ENCODE assay signal across 11 cellular contexts in the genomic region with DNA sequence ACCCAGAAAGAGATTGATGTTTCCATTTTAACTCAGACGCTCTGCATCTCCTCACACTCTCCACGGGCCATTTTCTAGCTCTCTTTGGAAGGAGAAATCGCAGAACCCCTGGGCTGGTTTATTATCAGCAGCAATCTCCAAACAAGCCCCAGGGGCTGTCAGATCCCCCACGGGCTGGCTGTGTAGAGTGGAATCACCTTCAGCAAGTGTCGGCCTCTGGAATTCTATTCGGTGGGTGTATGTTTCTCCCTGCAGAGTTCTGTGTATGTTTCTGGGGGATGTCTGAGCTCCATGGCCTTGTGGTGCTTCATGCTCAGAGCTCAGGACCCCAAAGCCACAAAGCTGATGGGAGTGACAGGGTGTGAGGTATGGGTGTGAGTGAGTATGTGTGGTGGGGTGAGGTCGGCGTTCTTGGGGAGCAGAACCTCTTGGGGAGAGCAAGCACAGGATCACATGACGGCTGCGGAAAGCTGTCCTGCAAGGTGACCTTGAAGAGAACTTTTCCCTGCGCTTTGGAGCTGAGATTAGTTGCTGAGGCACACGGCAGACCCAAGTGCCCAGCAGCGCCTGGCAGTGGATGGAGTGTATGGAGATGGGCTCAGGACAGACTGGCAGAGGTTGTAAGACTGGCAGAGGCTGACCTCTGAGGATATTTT. TPM values are rescaled to one million over a fixed set of nuclear protein-coding genes. Genes with fewer than 3 reads are reported as not detected.
DNase-seq lines count a peak whose midpoint lies in the region; ATAC-seq, FAIRE-seq and TF ChIP-seq lines count a peak whose summit lies in the region.
"Had no signal": no experiment of that assay in that cellular context is flagged by ENCODE, and none has a peak within 500 bp of the region (broad histone marks: within the 10 kb centered on the region; RNA-seq: fewer than 3 reads in every experiment).

No MANE protein-coding gene starts in this region.

- no peak overlapping the region; the same call in 1 of the 2 replicates for H3K4me2 ChIP-seq in IMR-90 (ENCODE audit: low read depth, low read length)
- H3K4me2 ChIP-seq: PC-9 had no signal

- no peaks in the 10 kb centered on the region for H3K27me3 Mint-ChIP-seq in mesothelial cell of epicardium (ENCODE audit: low read depth)
- no peaks in the 10 kb centered on the region for H3K27me3 Mint-ChIP-seq in activated CD8-positive, alpha-beta T cell treated with anti-CD3 and anti-CD28 coated beads for 36 hours

- H4K8ac ChIP-seq in IMR-90 (ENCODE audit: low read depth in 2 of 2, low read length in 2 of 2): no peak overlapping the region

- no peak overlapping the region for H2BK15ac ChIP-seq in IMR-90 (ENCODE audit: low read depth, low read length)

- H3K27me3 ChIP-seq in IMR-90 (ENCODE audit: control insufficient read depth, insufficient read depth, low read length) (no peaks in the 10 kb centered on the region), esophagus squamous epithelium (no peaks in the 10 kb centered on the region), testis (no peaks in the 10 kb centered on the region)

- TF ChIP-seq CTCF in IMR-90 (conservative IDR thresholded peaks at IDR 0.05; ENCODE audit: low read depth, low read length): no peak
- TF ChIP-seq CTCF in esophagus squamous epithelium (IDR thresholded peaks at IDR 0.05): no peak
- no peak for TF ChIP-seq CTCF in mesothelial cell of epicardium (IDR thresholded peaks at IDR 0.05; ENCODE audit: unreplicated experiment)
- no peak for TF ChIP-seq CTCF in testis (IDR thresholded peaks at IDR 0.05)
- no peak for TF ChIP-seq CTCF in activated CD8-positive, alpha-beta T cell treated with anti-CD3 and anti-CD28 coated beads for 36 hours (IDR thresholded peaks at IDR 0.05)

- no peak overlapping the region for H3K56ac ChIP-seq in IMR-90 (ENCODE audit: extremely low read depth, insufficient read depth, low read length)

- dilution Hi-C loops in IMR-90 (cut with HindIII; ENCODE audit: low sequenced_read_pairs, unreplicated experiment): no loop called here

- H4K20me1 ChIP-seq in IMR-90 (ENCODE audit: insufficient read depth, low read length): no peaks in the 10 kb centered on the region

- no peak; the same call in 1 of the 2 replicates for ATAC-seq in IMR-90 (ENCODE audit: low read depth)
- no peak for ATAC-seq in HG02970 (IDR thresholded peaks at IDR 0.05; ENCODE audit: low FRiP score, unreplicated experiment)
- no peak for ATAC-seq in activated CD8-positive, alpha-beta T cell treated with anti-CD3 and anti-CD28 coated beads for 36 hours

- 78% methylated on average over 6 of the region's 13 CpGs; no CpG with 5 or more reads in 1 of the 2 experiments for WGBS in IMR-90 (ENCODE audit: extremely low coverage in 2 of 2, insufficient read length in 1 of 2), 2 experiments
- WGBS in esophagus squamous epithelium, 2 donors: 60 to 62% methylated on average over 11 of the region's 13 CpGs
- 32 to 43% methylated on average over 13 of the region's 13 CpGs for WGBS in testis, 2 donors

- no peak for DNase-seq in IMR-90
- DNase-seq in esophagus squamous epithelium (lab: John Stamatoyannopoulos, UW): no peak
- no peak for DNase-seq in mesothelial cell of epicardium (ENCODE audit: low spot score in 2 of 2, unreplicated experiment in 2 of 2)
- DNase-seq in testis: peak; percentile 82
- no peak for DNase-seq in activated CD8-positive, alpha-beta T cell treated with anti-CD3 and anti-CD28 coated beads for 36 hours
- DNase-seq in H54 (ENCODE audit: insufficient read length, low spot score): no peak
- no peak for DNase-seq in NCI-H2081 (lab: John Stamatoyannopoulos, UW)
- DNase-seq: PC-9; stimulated activated CD4-positive, alpha-beta T cell treated with anti-CD3 and anti-CD28 coated beads, Interleukin-4, amount 100 ng/mL, for 24 hours had no signal

- H3K27ac ChIP-seq in IMR-90 (ENCODE audit: insufficient read depth, low read length): no peak overlapping the region
- H3K27ac ChIP-seq in esophagus squamous epithelium: peak overlapping the region in 3 of 4 donors; percentile 73 to 87 (median 76)
- H3K27ac ChIP-seq in testis: peak overlapping the region; percentile 75 to 84
- H3K27ac ChIP-seq: epithelial cell of prostate, PC-9 had no signal

- H3K4me3 Mint-ChIP-seq in mesothelial cell of epicardium: peak overlapping the region; percentile 26
- no peak overlapping the region for H3K4me3 Mint-ChIP-seq in activated CD8-positive, alpha-beta T cell treated with anti-CD3 and anti-CD28 coated beads for 36 hours

- no TSS peak for BruUV-seq in IMR-90 (replicated peaks; lab: Mats Ljungman, UMichigan)

- H2AFZ ChIP-seq in IMR-90 (replicated peaks; ENCODE audit: low read length, poor library complexity): peak overlapping the region; percentile 88
- H2AFZ ChIP-seq: PC-9 had no signal

- H2BK5ac ChIP-seq in IMR-90 (ENCODE audit: low read depth, low read length, poor library complexity, severe bottlenecking): no peak overlapping the region

- H3K9me1 ChIP-seq in IMR-90 (ENCODE audit: insufficient read depth, low read length): peaks cover 4% of the 10 kb centered on the region; the same call in 1 of the 2 replicates

- no peaks in the 10 kb centered on the region for H3K79me1 ChIP-seq in IMR-90 (ENCODE audit: low read depth in 1 of 2, low read length in 2 of 2)

- H2AK5ac ChIP-seq in IMR-90 (ENCODE audit: low read depth, low read length): no peak overlapping the region

- CTCF ChIA-PET in IMR-90 (lab: Yijun Ruan, JAX): interaction anchor here (1.9 kb wide), 1 partner anchor 9 kb away, joined by 6 read pairs; no protein-coding TSS in a partner anchor
- CTCF ChIA-PET in activated CD8-positive, alpha-beta T cell treated with anti-CD3 and anti-CD28 coated beads for 36 hours (lab: Charles Lee): interaction anchor here (1.4 kb wide), 1 partner anchor 49 kb away, joined by 6 read pairs; no protein-coding TSS in a partner anchor

- H3K4me3 ChIP-seq in IMR-90 (ENCODE audit: insufficient read depth, low read depth, low read length) (no peak overlapping the region), esophagus squamous epithelium (peak overlapping the region in 3 of 4 donors; percentile 20 to 51 (median 31)), testis (peak overlapping the region; percentile 22 to 34)
- H3K4me3 ChIP-seq: PC-9 had no signal

- H2BK20ac ChIP-seq in IMR-90 (ENCODE audit: low read depth, low read length): no peak overlapping the region

- peak overlapping the region; percentile 61 for H2AK9ac ChIP-seq in IMR-90 (replicated peaks; ENCODE audit: low read depth, low read length, poor library complexity)

- H3K9ac ChIP-seq in IMR-90 (ENCODE audit: low read depth, low read length): no peak overlapping the region

- H3K9me3 ChIP-seq in IMR-90 (ENCODE audit: control insufficient read depth, insufficient read depth, low read length): no peaks in the 10 kb centered on the region
- H3K9me3 ChIP-seq in esophagus squamous epithelium: no peaks in the 10 kb centered on the region
- H3K9me3 ChIP-seq in testis: no peaks in the 10 kb centered on the region

- TF ChIP-seq POLR2A in IMR-90 (IDR thresholded peaks at IDR 0.05; ENCODE audit: low read depth, low read length) (no peak), esophagus squamous epithelium (IDR thresholded peaks at IDR 0.05) (no peak), testis (IDR thresholded peaks at IDR 0.05) (no peak), H54 (IDR thresholded peaks at IDR 0.05; ENCODE audit: low read depth, low read length) (no peak)

- H3K14ac ChIP-seq in IMR-90 (replicated peaks; ENCODE audit: low read depth, low read length): no peak overlapping the region; the same call in 1 of the 2 replicates

- POLR2A ChIA-PET in IMR-90 (lab: Charles Lee; ENCODE audit: unreplicated experiment): no interaction called here
- POLR2A ChIA-PET in activated CD8-positive, alpha-beta T cell treated with anti-CD3 and anti-CD28 coated beads for 36 hours (lab: Charles Lee): interaction anchor here (1.0 kb wide), 1 partner anchor 28 kb away, joined by 3 read pairs; no protein-coding TSS in a partner anchor

- no peak overlapping the region for H3K4ac ChIP-seq in IMR-90 (ENCODE audit: low read depth, low read length)

- no peak overlapping the region for H2BK120ac ChIP-seq in IMR-90 (ENCODE audit: low read depth, low read length)

- H3K9me3 Mint-ChIP-seq in mesothelial cell of epicardium: no peaks in the 10 kb centered on the region
- no peaks in the 10 kb centered on the region for H3K9me3 Mint-ChIP-seq in activated CD8-positive, alpha-beta T cell treated with anti-CD3 and anti-CD28 coated beads for 36 hours

- no peak overlapping the region for H4K91ac ChIP-seq in IMR-90 (ENCODE audit: insufficient read depth, low read depth, low read length)

- peak overlapping the region; percentile 84 for H3K27ac Mint-ChIP-seq in mesothelial cell of epicardium
- H3K27ac Mint-ChIP-seq in activated CD8-positive, alpha-beta T cell treated with anti-CD3 and anti-CD28 coated beads for 36 hours: no peak overlapping the region

- no peak for TF ChIP-seq RAD21 in IMR-90 (IDR thresholded peaks at IDR 0.05; ENCODE audit: low read length)

- H3K36me3 Mint-ChIP-seq in mesothelial cell of epicardium: no peaks in the 10 kb centered on the region
- no peaks in the 10 kb centered on the region for H3K36me3 Mint-ChIP-seq in activated CD8-positive, alpha-beta T cell treated with anti-CD3 and anti-CD28 coated beads for 36 hours (ENCODE audit: low read depth)

- H3K36me3 ChIP-seq in IMR-90 (ENCODE audit: control insufficient read depth, insufficient read depth, low read length) (no peaks in the 10 kb centered on the region), esophagus squamous epithelium (no peaks in the 10 kb centered on the region), testis (ENCODE audit: low read depth, missing control alignments) (no peaks in the 10 kb centered on the region)

- no peak overlapping the region for H3K23ac ChIP-seq in IMR-90 (ENCODE audit: low read depth, low read length)

- H4K5ac ChIP-seq in IMR-90 (ENCODE audit: low read depth, low read length): no peak overlapping the region; the same call in 1 of the 2 replicates

- no peak overlapping the region for H3K18ac ChIP-seq in IMR-90 (ENCODE audit: low read depth, low read length)

- H3K4me1 ChIP-seq in IMR-90 (ENCODE audit: control insufficient read depth, insufficient read depth, low read length): peaks cover 7% of the 10 kb centered on the region
- peaks cover 4 to 29% (median 6%) of the 10 kb centered on the region in 3 donors for H3K4me1 ChIP-seq in esophagus squamous epithelium
- peaks cover 27% of the 10 kb centered on the region for H3K4me1 ChIP-seq in testis

- FAIRE-seq in H54 (lab: Jason Lieb, UNC): no peak

- H3K4me1 Mint-ChIP-seq in mesothelial cell of epicardium: peaks cover 48% of the 10 kb centered on the region
- H3K4me1 Mint-ChIP-seq in activated CD8-positive, alpha-beta T cell treated with anti-CD3 and anti-CD28 coated beads for 36 hours (ENCODE audit: low read depth): peaks cover 2% of the 10 kb centered on the region

- intact Hi-C loops in IMR-90 (cut with micrococcal nuclease) (no loop called here), esophagus squamous epithelium (cut with DNase I) (no loop called here), testis (cut with DNase I; ENCODE audit: low total_unique reads) (no loop called here)
- intact Hi-C loops in activated CD8-positive, alpha-beta T cell treated with anti-CD3 and anti-CD28 coated beads for 36 hours (cut with micrococcal nuclease): no loop called here

- in situ Hi-C loops in IMR-90 (cut with MboI; ENCODE audit: low sequenced_read_pairs): no loop called here

RNA-seq across cellular contexts. Expression of gene ACOT11, which starts 0.5 kb away (rescaled TPM):
- total RNA-seq in IMR-90 (2012; rRNA removed) (2.5 TPM in 2 replicates), esophagus squamous epithelium (10 to 100 TPM; 10.1 to 33.9 (median 20.3) TPM), mesothelial cell of epicardium (8.3 to 10.3 TPM (median 8.9 TPM) in 3 replicates), testis (10 to 100 TPM; 19.1 to 33.8 TPM)
- polyA plus RNA-seq in IMR-90 (2012; rRNA removed) (2.7 and 3.1 TPM in 2 replicates), testis (ENCODE audit: insufficient read depth, low read depth, low replicate concordance) (4.9 TPM)
- polyA plus RNA-seq in IMR-90 (2012; cell fraction: cytosol; rRNA removed): 1.0 and 1.8 TPM in 2 replicates
- 4.2 and 8.7 TPM in 2 replicates for polyA plus RNA-seq in IMR-90 (2012; cell fraction: nucleus; rRNA removed; ENCODE audit: low replicate concordance)
- total RNA-seq in activated CD8-positive, alpha-beta T cell treated with anti-CD3 and anti-CD28 coated beads for 36 hours: 1 to 10 TPM; 1.1 to 1.2 TPM
